In genomic region chr18:47915229-47915628, GRCh38 we compare ENCODE assay signal across 24 cellular contexts. TPM values are rescaled to one million over a fixed set of nuclear protein-coding genes. Genes with fewer than 3 reads are reported as not detected.
DNase-seq lines count a peak whose midpoint lies in the region; ATAC-seq, FAIRE-seq and TF ChIP-seq lines count a peak whose summit lies in the region.
"Had no signal": no experiment of that assay in that cellular context is flagged by ENCODE, and none has a peak within 500 bp of the region (broad histone marks: within the 10 kb centered on the region; RNA-seq: fewer than 3 reads in every experiment).

No MANE protein-coding gene starts in this region.

- CTCF ChIA-PET in activated CD4-positive, alpha-beta T cell treated with anti-CD3 and anti-CD28 coated beads for 36 hours (lab: Charles Lee): interaction anchor here (1.0 to 1.8 kb wide), 2 partner anchors 8 to 16 kb away, joined by 3 to 6 read pairs; no protein-coding TSS in a partner anchor

- POLR2A ChIA-PET in activated CD4-positive, alpha-beta T cell treated with anti-CD3 and anti-CD28 coated beads for 36 hours (lab: Charles Lee): interaction anchor here (0.6 kb wide), 2 partner anchors 13 to 15 kb away, joined by 4 read pairs; no protein-coding TSS in a partner anchor
- POLR2A ChIA-PET in naive thymus-derived CD8-positive, alpha-beta T cell (lab: Charles Lee): no interaction called here

- H3K4me3 Mint-ChIP-seq in activated CD4-positive, alpha-beta T cell treated with anti-CD3 and anti-CD28 coated beads for 36 hours: no peak overlapping the region
- peak overlapping the region; percentile 66 for H3K4me3 Mint-ChIP-seq in activated T-helper 17 cell treated with anti-CD3 and anti-CD28 coated beads, Interleukin-2, amount 50 U/mL, for 72 hours
- H3K4me3 Mint-ChIP-seq in naive thymus-derived CD8-positive, alpha-beta T cell: no peak overlapping the region
- H3K4me3 Mint-ChIP-seq: brain, memory B cell, nephron had no signal

- H3K36me3 Mint-ChIP-seq in activated CD4-positive, alpha-beta T cell treated with anti-CD3 and anti-CD28 coated beads for 36 hours (ENCODE audit: low read depth): peaks cover 43% of the 10 kb centered on the region
- peaks cover 62% of the 10 kb centered on the region for H3K36me3 Mint-ChIP-seq in activated T-helper 17 cell treated with anti-CD3 and anti-CD28 coated beads, Interleukin-2, amount 50 U/mL, for 72 hours (ENCODE audit: low read depth)
- H3K36me3 Mint-ChIP-seq in naive thymus-derived CD8-positive, alpha-beta T cell: peaks cover 0 to 17% (median 10%) of the 10 kb centered on the region in 3 donors

- H3K27ac Mint-ChIP-seq in activated CD4-positive, alpha-beta T cell treated with anti-CD3 and anti-CD28 coated beads for 36 hours: peak overlapping the region; percentile 61
- H3K27ac Mint-ChIP-seq in activated T-helper 17 cell treated with anti-CD3 and anti-CD28 coated beads, Interleukin-2, amount 50 U/mL, for 72 hours: peak overlapping the region; percentile 90
- H3K27ac Mint-ChIP-seq in naive thymus-derived CD8-positive, alpha-beta T cell: peak overlapping the region; percentile 15 to 83 (median 54)
- H3K27ac Mint-ChIP-seq: memory B cell, nephron had no signal

- no peak for ATAC-seq in activated CD4-positive, alpha-beta T cell treated with anti-CD3 and anti-CD28 coated beads for 36 hours
- no peak for ATAC-seq in activated T-helper 17 cell treated with anti-CD3 and anti-CD28 coated beads, Interleukin-2, amount 50 U/mL, for 72 hours (replicated peaks)
- no peak for ATAC-seq in naive thymus-derived CD8-positive, alpha-beta T cell
- ATAC-seq: activated naive CD4-positive, alpha-beta T cell treated with anti-CD3 and anti-CD28 coated beads, Interleukin-2, amount 50 U/mL, for 72 hours; GM12878; upper lobe of right lung had no signal

- H3K9me3 Mint-ChIP-seq in activated CD4-positive, alpha-beta T cell treated with anti-CD3 and anti-CD28 coated beads for 36 hours (ENCODE audit: low read depth): no peaks in the 10 kb centered on the region
- H3K9me3 Mint-ChIP-seq in activated T-helper 17 cell treated with anti-CD3 and anti-CD28 coated beads, Interleukin-2, amount 50 U/mL, for 72 hours: no peaks in the 10 kb centered on the region
- H3K9me3 Mint-ChIP-seq in naive thymus-derived CD8-positive, alpha-beta T cell: no peaks in the 10 kb centered on the region
- H3K9me3 Mint-ChIP-seq: activated naive CD4-positive, alpha-beta T cell treated with anti-CD3 and anti-CD28 coated beads, Interleukin-2, amount 50 U/mL, for 72 hours; memory B cell had no signal

- no peak overlapping the region for H3K27ac ChIP-seq in coronary artery
- H3K27ac ChIP-seq: BLaER1, PC-9, SJSA1, upper lobe of right lung had no signal

- peaks cover 99% of the 10 kb centered on the region for H3K4me1 Mint-ChIP-seq in activated CD4-positive, alpha-beta T cell treated with anti-CD3 and anti-CD28 coated beads for 36 hours
- H3K4me1 Mint-ChIP-seq in activated T-helper 17 cell treated with anti-CD3 and anti-CD28 coated beads, Interleukin-2, amount 50 U/mL, for 72 hours: peaks cover 61% of the 10 kb centered on the region
- H3K4me1 Mint-ChIP-seq in naive thymus-derived CD8-positive, alpha-beta T cell: peaks cover 32 to 92% (median 83%) of the 10 kb centered on the region in 4 donors

- H3K4me3 ChIP-seq in coronary artery: no peak overlapping the region
- H3K4me3 ChIP-seq: BLaER1, GM12878, PC-9, SJSA1, upper lobe of right lung had no signal

- DNase-seq in activated CD4-positive, alpha-beta T cell treated with anti-CD3 and anti-CD28 coated beads for 36 hours: no peak
- no peak for DNase-seq in activated CD4-positive, alpha-beta T cell treated with anti-CD3 and anti-CD28 coated beads for 48 hours
- no peak for DNase-seq in D721Med (ENCODE audit: insufficient read length, low spot score)
- no peak for DNase-seq in naive thymus-derived CD8-positive, alpha-beta T cell
- DNase-seq in AG20443 (ENCODE audit: low spot score): no peak
- DNase-seq in coronary artery (ENCODE audit: low spot score): no peak
- no peak for DNase-seq in stimulated activated naive CD4-positive, alpha-beta T cell treated with Interleukin-2 at 50 U/mL for 16 hours (lab: John Stamatoyannopoulos, UW)
- DNase-seq: cortex of kidney, foreskin melanocyte, NCI-H187, NCI-H82, posterior cingulate gyrus, T1000, upper lobe of right lung had no signal

- intact Hi-C loops in activated CD4-positive, alpha-beta T cell treated with anti-CD3 and anti-CD28 coated beads for 36 hours (cut with DNase I, micrococcal nuclease): loop anchor here in 1 of 2 experiments (5.0 kb wide), 1 partner anchor 33 kb away; no protein-coding TSS in a partner anchor

- FAIRE-seq in D721Med (lab: Jason Lieb, UNC): peak; percentile 32
- FAIRE-seq: GM12878, keratinocyte had no signal

- TF ChIP-seq CTCF in D721Med (IDR thresholded peaks at IDR 0.05; ENCODE audit: insufficient read depth, missing control alignments): no peak
- TF ChIP-seq CTCF in coronary artery (IDR thresholded peaks at IDR 0.05): no peak

- H3K27me3 Mint-ChIP-seq in activated CD4-positive, alpha-beta T cell treated with anti-CD3 and anti-CD28 coated beads for 36 hours: no peaks in the 10 kb centered on the region
- no peaks in the 10 kb centered on the region for H3K27me3 Mint-ChIP-seq in activated T-helper 17 cell treated with anti-CD3 and anti-CD28 coated beads, Interleukin-2, amount 50 U/mL, for 72 hours
- no peaks in the 10 kb centered on the region for H3K27me3 Mint-ChIP-seq in naive thymus-derived CD8-positive, alpha-beta T cell
- H3K27me3 Mint-ChIP-seq: brain, memory B cell had no signal

RNA-seq across cellular contexts. Expression of gene SMAD2, which starts 15.2 kb away (rescaled TPM):
- total RNA-seq in activated CD4-positive, alpha-beta T cell treated with anti-CD3 and anti-CD28 coated beads for 36 hours: 100 to 1,000 TPM; 169 to 178 TPM
- 100 to 1,000 TPM in 1 of 2 donors, 10 to 100 TPM in 1; 97.2 to 170 TPM for total RNA-seq in activated T-helper 17 cell treated with anti-CD3 and anti-CD28 coated beads, Interleukin-2, amount 50 U/mL, for 72 hours
- total RNA-seq in naive thymus-derived CD8-positive, alpha-beta T cell: 100 to 1,000 TPM; 137 to 151 TPM
- polyA plus RNA-seq in naive thymus-derived CD8-positive, alpha-beta T cell: 100 to 1,000 TPM in 1 of 3 donors, 10 to 100 TPM in 2; 78.2 to 116 (median 89.6) TPM
